ENCODE assay signal across 9 cellular contexts in the genomic region with DNA sequence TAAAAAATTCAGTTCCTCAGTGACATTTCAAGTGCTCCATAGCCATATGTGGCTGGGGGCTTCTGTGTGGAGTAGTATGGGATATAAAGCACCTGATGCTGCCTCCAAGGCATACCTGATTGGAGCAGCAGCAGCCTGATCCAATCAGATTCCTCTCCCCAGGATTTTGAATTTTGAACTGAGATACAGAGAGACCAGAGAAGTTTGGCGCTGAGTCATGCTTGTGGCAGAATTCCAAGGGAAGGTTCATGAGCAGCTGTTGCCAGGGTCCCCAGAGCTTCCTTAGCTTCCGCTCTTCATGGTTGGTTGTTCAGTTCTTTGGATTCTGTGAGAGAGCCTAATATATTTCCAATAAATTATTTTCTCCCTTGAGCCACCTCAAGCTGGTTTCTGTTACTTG. TPM values are rescaled to one million over a fixed set of nuclear protein-coding genes. Genes with fewer than 3 reads are reported as not detected.
A peak's percentile ranks its signal among the peaks of the same experiment; 100 is the strongest.
DNase-seq lines count a peak whose midpoint lies in the region; ATAC-seq and TF ChIP-seq lines count a peak whose summit lies in the region.
"Had no signal": no experiment of that assay in that cellular context is flagged by ENCODE, and none has a peak within 500 bp of the region (broad histone marks: within the 10 kb centered on the region; RNA-seq: fewer than 3 reads in every experiment).

No MANE protein-coding gene starts in this region.

- in situ Hi-C loops in SK-MEL-5 (cut with HindIII; ENCODE audit: low pct_unique_long_range_greater_than_20kb, low sequenced_read_pairs): no loop called here

- no peaks in the 10 kb centered on the region for H3K36me3 ChIP-seq in heart right ventricle
- H3K36me3 ChIP-seq in stomach: no peaks in the 10 kb centered on the region
- no peaks in the 10 kb centered on the region for H3K36me3 ChIP-seq in suprapubic skin

- TF ChIP-seq POLR2A in stomach (IDR thresholded peaks at IDR 0.05) (no peak), suprapubic skin (IDR thresholded peaks at IDR 0.05) (no peak)

- WGBS in heart right ventricle, 2 donors: 49 to 53% methylated on average over 2 of the region's 2 CpGs
- WGBS in stomach, 5 donors: 37 to 79% (median 68%) methylated on average over 2 of the region's 2 CpGs
- 45% methylated on average over 2 of the region's 2 CpGs for WGBS in suprapubic skin

- H3K27me3 Mint-ChIP-seq in T-helper 2 cell treated with Interferon-gamma antibody and Interleukin-4, amounts not matched to agents 5 μg/mL and 100 μg/mL, for 36 hours (ENCODE audit: low read depth): peaks cover 27% of the 10 kb centered on the region

- no peak for TF ChIP-seq CTCF in heart right ventricle (IDR thresholded peaks at IDR 0.05)
- no peak for TF ChIP-seq CTCF in stomach (IDR thresholded peaks at IDR 0.05)
- no peak for TF ChIP-seq CTCF in suprapubic skin (IDR thresholded peaks at IDR 0.05)

- H3K27ac Mint-ChIP-seq in T-helper 2 cell treated with Interferon-gamma antibody and Interleukin-4, amounts not matched to agents 5 μg/mL and 100 μg/mL, for 36 hours: no peak overlapping the region

- H3K27ac ChIP-seq in heart right ventricle: no peak overlapping the region
- no peak overlapping the region for H3K27ac ChIP-seq in stomach
- no peak overlapping the region for H3K27ac ChIP-seq in suprapubic skin

- H3K4me3 ChIP-seq in heart right ventricle (no peak overlapping the region), stomach (no peak overlapping the region), suprapubic skin (no peak overlapping the region)

- TF ChIP-seq EP300 in stomach (IDR thresholded peaks at IDR 0.05): no peak
- no peak for TF ChIP-seq EP300 in suprapubic skin (IDR thresholded peaks at IDR 0.05)

- H3K4me1 ChIP-seq in heart right ventricle: peaks cover 0 to 6% (median 0%) of the 10 kb centered on the region in 9 donors
- H3K4me1 ChIP-seq in stomach: no peaks in the 10 kb centered on the region
- H3K4me1 ChIP-seq in suprapubic skin: no peaks in the 10 kb centered on the region

- H3K27me3 ChIP-seq in heart right ventricle (no peaks in the 10 kb centered on the region), stomach (no peaks in the 10 kb centered on the region), suprapubic skin (no peaks in the 10 kb centered on the region)

- H3K36me3 Mint-ChIP-seq in T-helper 2 cell treated with Interferon-gamma antibody and Interleukin-4, amounts not matched to agents 5 μg/mL and 100 μg/mL, for 36 hours (ENCODE audit: low read depth): no peaks in the 10 kb centered on the region

- no peak overlapping the region for H3K4me3 Mint-ChIP-seq in T-helper 2 cell treated with Interferon-gamma antibody and Interleukin-4, amounts not matched to agents 5 μg/mL and 100 μg/mL, for 36 hours

- DNase-seq in NCI-H2081 (lab: John Stamatoyannopoulos, UW) (peak; percentile 56 to 73), NCI-H2081 treated with DMSO at 0.1 percent for 48 hours (lab: John Stamatoyannopoulos, UW) (no peak), SK-MEL-5 (ENCODE audit: low read depth, low spot score) (peak; percentile 30), heart right ventricle (peak; percentile 43 to 76), stomach (peak; percentile 26), cerebellar nuclear complex (lab: John Stamatoyannopoulos, UW) (no peak), suprapubic skin (ENCODE audit: low spot score in 2 of 2) (no peak)
- no peak for DNase-seq in T-helper 2 cell treated with Interferon-gamma antibody and Interleukin-4, amounts not matched to agents 5 μg/mL and 100 μg/mL, for 36 hours (ENCODE audit: low spot score)
- DNase-seq: KG1 had no signal

- intact Hi-C loops in heart right ventricle (cut with DNase I): no loop called here
- intact Hi-C loops in stomach (cut with DNase I; ENCODE audit: low total_unique reads): no loop called here

- no peaks in the 10 kb centered on the region for H3K4me1 Mint-ChIP-seq in T-helper 2 cell treated with Interferon-gamma antibody and Interleukin-4, amounts not matched to agents 5 μg/mL and 100 μg/mL, for 36 hours (ENCODE audit: low read depth)

- peak in 6 of 8 donors; percentile 50 to 82 (median 63) for ATAC-seq in heart right ventricle

- no peaks in the 10 kb centered on the region for H3K9me3 Mint-ChIP-seq in T-helper 2 cell treated with Interferon-gamma antibody and Interleukin-4, amounts not matched to agents 5 μg/mL and 100 μg/mL, for 36 hours

- H3K9me3 ChIP-seq in heart right ventricle: no peaks in the 10 kb centered on the region
- no peaks in the 10 kb centered on the region for H3K9me3 ChIP-seq in stomach
- no peaks in the 10 kb centered on the region for H3K9me3 ChIP-seq in suprapubic skin

RNA-seq across cellular contexts. Expression of gene CFAP36, which starts 29.0 kb away (rescaled TPM):
- total RNA-seq in SK-MEL-5 (2014; rRNA removed; shearing (Covaris generic)): 20.4 and 25.9 TPM in 2 replicates
- polyA plus RNA-seq in SK-MEL-5 (2015; cell fraction: cytosol; rRNA removed): 6.9 and 10.7 TPM in 2 replicates
- polyA plus RNA-seq in SK-MEL-5 (2015; cell fraction: nucleus; rRNA removed): 12.4 and 15.3 TPM in 2 replicates
- total RNA-seq in heart right ventricle (10 to 100 TPM; 18.2 to 29.0 (median 20.6) TPM), stomach (100 to 1,000 TPM in 1 of 5 donors, 10 to 100 TPM in 3, 1 to 10 TPM in 1; 5.2 to 102 (median 22.2) TPM), suprapubic skin (10 to 100 TPM in 2 of 4 donors, 1 to 10 TPM in 2; 8.6 to 14.1 (median 10.8) TPM)
- polyA plus RNA-seq in heart right ventricle (10 to 100 TPM; 29.4 to 43.3 TPM), stomach (10 to 100 TPM; 39.9 to 71.8 (median 50.3) TPM)

Comparison
In these comparisons a context has a peak if more than half of its experiments do, and no peak if none do; other contexts are left out.
1. DNase-seq: peak in NCI-H2081 (2 of 2), SK-MEL-5 (single experiment), heart right ventricle (2 of 2) and stomach (single experiment); none in NCI-H2081 treated with DMSO at 0.1 percent for 48 hours (single experiment), T-helper 2 cell treated with Interferon-gamma antibody and Interleukin-4, amounts not matched to agents 5 μg/mL and 100 μg/mL, for 36 hours (single experiment), cerebellar nuclear complex (0 of 2) and suprapubic skin (0 of 2).